In the genomic region with DNA sequence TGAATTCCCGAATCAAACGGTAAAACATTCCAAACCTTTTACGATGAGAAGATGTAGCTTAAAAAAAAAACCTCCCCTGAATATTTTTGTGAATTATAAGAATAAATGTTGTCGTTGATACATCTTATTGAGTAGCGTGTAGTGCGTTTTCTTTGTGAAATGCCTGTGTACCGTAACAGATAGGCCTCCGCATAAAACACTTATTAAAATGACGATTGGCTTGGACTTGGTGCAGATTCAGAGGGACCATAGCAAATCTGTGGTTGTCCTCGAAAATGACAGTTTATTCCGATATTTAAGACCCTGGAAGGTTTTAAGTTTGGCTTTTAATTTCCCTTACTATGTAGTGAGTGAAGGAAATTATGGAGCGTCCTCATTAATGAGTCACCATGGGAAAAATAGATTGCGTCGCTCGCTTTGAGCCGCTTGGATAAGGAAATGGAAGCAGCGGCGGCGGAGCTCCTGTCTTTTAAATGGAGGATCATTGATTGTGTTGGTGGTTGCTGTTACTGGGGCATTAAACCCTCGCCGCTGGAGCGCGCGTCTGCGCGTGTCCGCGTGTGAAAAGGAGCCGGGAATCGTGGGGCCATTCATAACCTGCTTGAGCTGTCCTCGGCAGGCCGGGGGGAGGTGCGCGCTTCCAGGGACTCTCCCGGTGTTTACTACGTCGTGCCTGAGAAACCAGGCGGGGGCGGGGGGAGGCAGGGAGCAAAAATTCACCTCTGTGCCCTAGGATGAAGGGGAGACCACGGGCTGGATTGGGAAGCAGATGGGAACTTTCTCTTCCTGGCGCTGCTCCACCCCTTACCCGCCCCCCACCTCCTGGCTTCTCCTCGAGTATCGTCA, we compare ENCODE assay signal across 8 cellular contexts. TPM values are rescaled to one million over a fixed set of nuclear protein-coding genes. Genes with fewer than 3 reads are reported as not detected.
DNase-seq lines count a peak whose midpoint lies in the region; ATAC-seq and TF ChIP-seq lines count a peak whose summit lies in the region.

No MANE protein-coding gene starts in this region.

- no peaks in the 10 kb centered on the region for H3K9me3 ChIP-seq in right cardiac atrium (ENCODE audit: control insufficient read depth, low read length)
- no peaks in the 10 kb centered on the region for H3K9me3 ChIP-seq in prostate gland
- no peaks in the 10 kb centered on the region for H3K9me3 ChIP-seq in aorta (ENCODE audit: control insufficient read depth, low read length)

- WGBS in right cardiac atrium: under 1% methylated on average over 44 of the region's 44 CpGs
- WGBS in prostate gland: under 1% methylated on average over 44 of the region's 44 CpGs
- WGBS in aorta, 2 donors: 0 to 1% methylated on average over 43 to 44 of the region's 44 CpGs

- TF ChIP-seq POLR2A in prostate gland (IDR thresholded peaks at IDR 0.05): peak; percentile 82

- H3K4me1 ChIP-seq in right cardiac atrium (ENCODE audit: control insufficient read depth, insufficient read depth, low read length) (peaks cover 4% of the 10 kb centered on the region), prostate gland (replicated peaks) (no peaks in the 10 kb centered on the region), aorta (ENCODE audit: control insufficient read depth in 1 of 2, insufficient read depth in 2 of 2, low read length in 2 of 2) (no peaks in the 10 kb centered on the region)

- intact Hi-C loops in right cardiac atrium (cut with DNase I): loop anchor here in 1 of 4 donors (5.0 kb wide), 1 partner anchor 38 kb away; no protein-coding TSS in a partner anchor
- intact Hi-C loops in prostate gland (cut with DNase I): loop anchor here (2.0 to 5.0 kb wide), 3 partner anchors 14 to 103 kb away; no protein-coding TSS in a partner anchor
- intact Hi-C loops in aorta (cut with DNase I): loop anchor here (2.0 to 10.0 kb wide), 3 partner anchors 14 to 56 kb away; no protein-coding TSS in a partner anchor

- ATAC-seq in right cardiac atrium (peak; percentile 52 to 62), aorta (ENCODE audit: low FRiP score) (peak; percentile 65), HG03342 (IDR thresholded peaks at IDR 0.05; ENCODE audit: unreplicated experiment) (no peak)

- DNase-seq in GM04503 (ENCODE audit: low read depth) (peak; percentile 56), NCI-H1436 treated with DMSO at 0.1 percent for 48 hours (lab: John Stamatoyannopoulos, UW) (peak; percentile 61), T follicular helper cell (ENCODE audit: low read depth) (peak; percentile 64), right cardiac atrium (peak; percentile 82 to 92 (median 92)), prostate gland (ENCODE audit: low spot score) (peak; percentile 91), aorta (peak; percentile 88 to 93)

- peak in 2 of 4 experiments; percentile 8 to 24 for TF ChIP-seq CTCF in prostate gland (IDR thresholded peaks at IDR 0.05)

- H3K27ac ChIP-seq in angular gyrus (ENCODE audit: low read depth, low read length) (peak overlapping the region; percentile 92), right cardiac atrium (ENCODE audit: low read length) (peak overlapping the region; percentile 100), prostate gland (peak overlapping the region; percentile 96 to 98), aorta (ENCODE audit: low read depth in 1 of 2, low read length in 2 of 2) (peak overlapping the region; percentile 90 to 91)

- H3K4me3 ChIP-seq in right cardiac atrium (ENCODE audit: low read length) (peak overlapping the region; percentile 100), prostate gland (peak overlapping the region; percentile 87 to 93), aorta (ENCODE audit: low read length in 2 of 2) (peak overlapping the region; percentile 72 to 85)

- H3K27me3 ChIP-seq in right cardiac atrium (ENCODE audit: control insufficient read depth, insufficient read depth) (no peaks in the 10 kb centered on the region), prostate gland (replicated peaks; ENCODE audit: insufficient read depth) (no peaks in the 10 kb centered on the region), aorta (ENCODE audit: control insufficient read depth in 1 of 2, insufficient read depth in 2 of 2, low read length in 1 of 2) (no peaks in the 10 kb centered on the region)

- H3K36me3 ChIP-seq in prostate gland: no peaks in the 10 kb centered on the region
- no peaks in the 10 kb centered on the region for H3K36me3 ChIP-seq in aorta (ENCODE audit: control insufficient read depth in 1 of 2, insufficient read depth in 2 of 2, low read length in 1 of 2)

RNA-seq across cellular contexts. Expression of a gene that starts 1.6 kb away (rescaled TPM):
- 10 to 100 TPM; 25.9 to 34.2 (median 31.9) TPM for total RNA-seq in right cardiac atrium
- polyA plus RNA-seq in right cardiac atrium: 15.2 TPM
- total RNA-seq in prostate gland: 10 to 100 TPM; 31.9 to 48.3 TPM
- 100 to 1,000 TPM in 1 of 2 donors, 10 to 100 TPM in 1; 76.9 to 102 TPM for total RNA-seq in aorta
- polyA plus RNA-seq in aorta: 10 to 100 TPM; 19.8 to 26.4 TPM

RNA-seq across cellular contexts. Expression of a gene that starts 41.7 kb away (rescaled TPM):
- total RNA-seq in right cardiac atrium (1 to 10 TPM; 3.3 to 4.0 (median 3.5) TPM), prostate gland (1 to 10 TPM; 1.6 to 2.4 TPM), aorta (1 to 10 TPM; 1.2 to 1.3 TPM)
- polyA plus RNA-seq in right cardiac atrium (11.7 TPM), aorta (1 to 10 TPM; 1.3 to 4.6 TPM)
